ENCODE assay signal across 8 cellular contexts in genomic region chrX:1521459-1521956, GRCh38. TPM values are rescaled to one million over a fixed set of nuclear protein-coding genes. Genes with fewer than 3 reads are reported as not detected.
DNase-seq lines count a peak whose midpoint lies in the region; ATAC-seq and TF ChIP-seq lines count a peak whose summit lies in the region.

No MANE protein-coding gene starts in this region.

- H3K4me1 ChIP-seq in sigmoid colon, result no peaks in the 10 kb centered on the region

- no peaks in the 10 kb centered on the region for H3K27me3 Mint-ChIP-seq in IgD-negative memory B cell
- H3K27me3 Mint-ChIP-seq in naive thymus-derived CD8-positive, alpha-beta T cell, result no peaks in the 10 kb centered on the region

- H3K9me3 Mint-ChIP-seq in IgD-negative memory B cell, result no peaks in the 10 kb centered on the region
- no peaks in the 10 kb centered on the region for H3K9me3 Mint-ChIP-seq in naive thymus-derived CD8-positive, alpha-beta T cell

- POLR2A ChIA-PET in naive thymus-derived CD8-positive, alpha-beta T cell (lab: Charles Lee), result no interaction called here
- POLR2A ChIA-PET in RWPE1 (lab: Yijun Ruan, JAX; ENCODE audit: low non-redundant PET), result no interaction called here

- no peaks in the 10 kb centered on the region for H3K27me3 ChIP-seq in sigmoid colon

- DNase-seq in GM12865 (ENCODE audit: low read depth) (peak; percentile 97), RWPE1 (ENCODE audit: low spot score) (no peak), LoVo (ENCODE audit: low spot score) (no peak), sigmoid colon (no peak)
- peak; percentile 79 for DNase-seq in activated CD8-positive, alpha-beta memory T cell treated with anti-CD3 and anti-CD28 coated beads for 24 hours
- DNase-seq in naive thymus-derived CD8-positive, alpha-beta T cell, result peak in 9 of 10 donors; percentile 55 to 88 (median 79)

- TF ChIP-seq CTCF in GM12865 (IDR thresholded peaks at IDR 0.05; ENCODE audit: insufficient read depth, low read depth, low read length, missing control alignments), result no peak
- TF ChIP-seq CTCF in RWPE1 (conservative IDR thresholded peaks at IDR 0.05; ENCODE audit: low read depth), result no peak
- no peak for TF ChIP-seq CTCF in sigmoid colon (IDR thresholded peaks at IDR 0.05)

- no peaks in the 10 kb centered on the region for H3K36me3 ChIP-seq in sigmoid colon

- peak overlapping the region; percentile 72 to 91 (median 84) for H3K4me3 Mint-ChIP-seq in IgD-negative memory B cell
- H3K4me3 Mint-ChIP-seq in naive thymus-derived CD8-positive, alpha-beta T cell, result peak overlapping the region; percentile 65 to 91 (median 86)

- peaks cover 9% of the 10 kb centered on the region for H3K36me3 Mint-ChIP-seq in IgD-negative memory B cell
- H3K36me3 Mint-ChIP-seq in naive thymus-derived CD8-positive, alpha-beta T cell, result peaks cover 0 to 31% (median 10%) of the 10 kb centered on the region in 3 donors

- TF ChIP-seq POLR2A in sigmoid colon (IDR thresholded peaks at IDR 0.05), result no peak

- CTCF ChIA-PET in RWPE1 (lab: Yijun Ruan, JAX), result no interaction called here

- H3K4me3 ChIP-seq in GM12865 (ENCODE audit: low read depth, low read length), result 0 out of 2 replicates have a peak overlapping the region, but pooled peaks have one; percentile 17
- no peak overlapping the region for H3K4me3 ChIP-seq in sigmoid colon

- WGBS in sigmoid colon, 2 donors, result 34 to 48% methylated on average over 13 of the region's 13 CpGs

- intact Hi-C loops in sigmoid colon (cut with DNase I), result no loop called here

- peak; percentile 89 for ATAC-seq in GM21528 (IDR thresholded peaks at IDR 0.05; ENCODE audit: low FRiP score, unreplicated experiment)
- ATAC-seq in naive thymus-derived CD8-positive, alpha-beta T cell, result peak; percentile 89 to 94

- H3K27ac ChIP-seq in RWPE1 (no peak overlapping the region), sigmoid colon (no peak overlapping the region)

- H3K27ac Mint-ChIP-seq in IgD-negative memory B cell, result peak overlapping the region; percentile 96 to 99 (median 96)
- peak overlapping the region; percentile 90 to 98 (median 95) for H3K27ac Mint-ChIP-seq in naive thymus-derived CD8-positive, alpha-beta T cell

- H3K9me3 ChIP-seq in sigmoid colon, result no peaks in the 10 kb centered on the region

- TF ChIP-seq EP300 in sigmoid colon (IDR thresholded peaks at IDR 0.05), result no peak

- peaks cover 46 to 52% (median 47%) of the 10 kb centered on the region in 3 donors for H3K4me1 Mint-ChIP-seq in IgD-negative memory B cell
- peaks cover 41 to 62% (median 60%) of the 10 kb centered on the region in 4 donors for H3K4me1 Mint-ChIP-seq in naive thymus-derived CD8-positive, alpha-beta T cell

RNA-seq across cellular contexts. Expression of gene P2RY8, which starts 15.5 kb away (rescaled TPM):
- 206 TPM for polyA plus RNA-seq in IgD-negative memory B cell
- total RNA-seq in naive thymus-derived CD8-positive, alpha-beta T cell, result 100 to 1,000 TPM; 131 to 132 TPM
- 100 to 1,000 TPM; 163 to 190 (median 169) TPM for polyA plus RNA-seq in naive thymus-derived CD8-positive, alpha-beta T cell
- total RNA-seq in sigmoid colon, result 1 to 10 TPM in 1 of 4 donors, under 1 TPM in 3; 0.28 to 1.8 (median 0.75) TPM
- polyA plus RNA-seq in sigmoid colon, result 10 to 100 TPM in 1 of 3 donors, under 1 TPM in 1, not detected in 1; 0.92 to 15.0 TPM

Comparison
In these comparisons a context has a peak if more than half of its experiments do, and no peak if none do; other contexts are left out.
1. DNase-seq: peak in GM12865 (single experiment), activated CD8-positive, alpha-beta memory T cell treated with anti-CD3 and anti-CD28 coated beads for 24 hours (single experiment) and naive thymus-derived CD8-positive, alpha-beta T cell (9 of 10); none in RWPE1 (single experiment), LoVo (single experiment) and sigmoid colon (single experiment).
2. RNA of gene P2RY8, which starts 15.5 kb away (polyA plus RNA-seq): 206 TPM in IgD-negative memory B cell (single experiment) and 163 to 190 TPM in naive thymus-derived CD8-positive, alpha-beta T cell; 0.92 to 15.0 TPM in sigmoid colon; every median in the first group is over 10 times any median in the second.